ENCODE assay signal across 8 cellular contexts in the genomic region with DNA sequence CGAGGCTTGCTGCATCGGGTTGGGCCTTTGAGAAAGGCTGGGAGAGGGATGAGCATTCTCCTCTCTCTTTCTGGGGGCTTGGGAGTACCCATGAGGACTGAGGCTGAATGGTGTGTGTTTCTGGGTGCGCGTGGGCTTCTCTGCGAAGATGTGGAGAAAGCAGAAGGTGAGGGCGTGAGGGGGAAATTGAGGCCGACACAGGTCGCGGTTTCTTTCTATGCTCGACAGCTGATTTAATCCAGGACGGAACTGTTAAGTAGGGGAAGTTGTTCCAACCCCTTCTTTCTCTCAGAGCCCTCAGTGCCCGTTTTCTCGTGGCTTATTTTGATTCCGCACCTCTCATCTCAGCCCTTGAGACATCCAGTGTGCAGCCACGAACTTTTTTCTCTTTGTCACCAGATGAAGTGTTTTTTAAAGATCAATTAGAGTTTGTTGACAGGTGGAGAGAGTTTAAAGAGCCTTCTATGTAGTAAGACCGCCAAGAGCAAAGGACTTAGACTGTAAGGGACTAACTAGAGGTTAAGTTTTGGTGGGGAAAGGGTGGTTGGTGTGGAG. TPM values are rescaled to one million over a fixed set of nuclear protein-coding genes. Genes with fewer than 3 reads are reported as not detected.
DNase-seq lines count a peak whose midpoint lies in the region; ATAC-seq and TF ChIP-seq lines count a peak whose summit lies in the region.

No MANE protein-coding gene starts in this region.

- peaks cover 25% of the 10 kb centered on the region for H3K4me1 Mint-ChIP-seq in endothelial cell (ENCODE audit: unreplicated experiment)

- ATAC-seq in HG02678 (IDR thresholded peaks at IDR 0.05; ENCODE audit: unreplicated experiment): no peak

- no peaks in the 10 kb centered on the region for H3K9me3 Mint-ChIP-seq in endothelial cell (ENCODE audit: unreplicated experiment)

- H3K27me3 Mint-ChIP-seq in endothelial cell (ENCODE audit: unreplicated experiment): peaks cover 8% of the 10 kb centered on the region

- peak overlapping the region; percentile 91 for H3K4me3 Mint-ChIP-seq in endothelial cell (ENCODE audit: unreplicated experiment)

- H3K27me3 ChIP-seq in NT2/D1 (ENCODE audit: insufficient read depth, insufficient read length): peaks cover 22% of the 10 kb centered on the region

- peak overlapping the region; percentile 78 for H3K4me3 ChIP-seq in NT2/D1 (ENCODE audit: insufficient read length, low read depth)

- DNase-seq in NT2/D1 (ENCODE audit: low read depth, low spot score): no peak
- DNase-seq in endothelial cell (ENCODE audit: low spot score): no peak
- DNase-seq in pons (ENCODE audit: low spot score): peak; percentile 51
- DNase-seq in SHP77 (lab: John Stamatoyannopoulos, UW): no peak
- DNase-seq in NOMO-1 treated with DMSO at 0.1 percent for 48 hours (lab: John Stamatoyannopoulos, UW; ENCODE audit: unreplicated experiment): no peak
- DNase-seq in effector CD8-positive, alpha-beta T cell (lab: John Stamatoyannopoulos, UW): no peak

- TF ChIP-seq CTCF in endothelial cell (IDR thresholded peaks at IDR 0.05; ENCODE audit: unreplicated experiment): no peak

- H3K36me3 Mint-ChIP-seq in endothelial cell (ENCODE audit: low read depth, unreplicated experiment): peaks cover 13% of the 10 kb centered on the region

- H3K9ac ChIP-seq in ES-I3 (ENCODE audit: low read depth, low read length) (peak overlapping the region; percentile 91), NT2/D1 (ENCODE audit: insufficient read length, low read depth) (peak overlapping the region; percentile 72)

- H3K9me3 ChIP-seq in ES-I3 (ENCODE audit: control insufficient read depth, insufficient read depth, low read length) (no peaks in the 10 kb centered on the region), NT2/D1 (ENCODE audit: insufficient read depth, low read length) (no peaks in the 10 kb centered on the region)

- no peaks in the 10 kb centered on the region for H3K36me3 ChIP-seq in ES-I3 (ENCODE audit: insufficient read depth, low read length)
- no peaks in the 10 kb centered on the region for H3K36me3 ChIP-seq in NT2/D1 (ENCODE audit: insufficient read depth, insufficient read length, low read length)

- H3K4me1 ChIP-seq in ES-I3 (ENCODE audit: insufficient read depth, low read length) (no peaks in the 10 kb centered on the region; the same call in 1 of the 2 replicates), NT2/D1 (ENCODE audit: insufficient read depth, insufficient read length) (no peaks in the 10 kb centered on the region)

- peak overlapping the region; percentile 70 for H3K27ac Mint-ChIP-seq in endothelial cell (ENCODE audit: unreplicated experiment)

RNA-seq across cellular contexts. Expression of gene STARD9, which starts 0.7 kb away (rescaled TPM):
- total RNA-seq in endothelial cell (ENCODE audit: unreplicated experiment): 7.2 TPM

RNA-seq across cellular contexts. Expression of gene HAUS2, which starts 27.5 kb away (rescaled TPM):
- 23.5 TPM for total RNA-seq in endothelial cell (ENCODE audit: unreplicated experiment)

RNA-seq across cellular contexts. Expression of gene LRRC57, which starts 27.5 kb away (rescaled TPM):
- total RNA-seq in endothelial cell (ENCODE audit: unreplicated experiment): 32.7 TPM
